In the genomic region with DNA sequence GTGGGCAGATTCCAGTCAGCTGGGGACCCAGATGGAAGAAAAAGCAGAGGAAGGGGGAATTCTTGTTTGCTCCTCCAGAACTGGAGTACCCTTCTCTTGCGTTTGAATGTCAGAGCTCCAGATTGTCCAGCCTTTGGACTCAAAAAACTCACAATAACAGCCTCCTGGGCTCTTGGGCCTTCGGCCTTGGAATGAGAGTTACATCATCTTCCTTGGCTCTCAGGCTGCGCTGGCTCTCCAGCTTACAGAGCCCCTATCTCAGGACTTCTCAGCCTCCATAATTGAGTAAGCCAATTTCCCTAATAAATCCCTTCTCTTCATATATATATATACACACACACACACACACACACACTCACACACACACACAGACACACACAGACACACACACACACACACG, we compare ENCODE assay signal across 26 cellular contexts.
"Had no signal": no experiment of that assay in that cellular context is flagged by ENCODE, and none has a peak within 500 bp of the region (broad histone marks: within the 10 kb centered on the region; RNA-seq: fewer than 3 reads in every experiment).

No MANE protein-coding gene starts in this region.

- H3K9me3 ChIP-seq: colonic mucosa, esophagus muscularis mucosa, neutrophil, pancreas, testis, tibial artery had no signal

- H3K4me3 ChIP-seq: colonic mucosa, esophagus muscularis mucosa, pancreas, smooth muscle cell, testis, tibial artery had no signal

- H3K4me2 ChIP-seq: smooth muscle cell had no signal

- H3K4me1 ChIP-seq: colonic mucosa, esophagus muscularis mucosa, pancreas, testis, tibial artery had no signal

- ATAC-seq: naive thymus-derived CD8-positive, alpha-beta T cell; pancreas; sciatic nerve; stimulated activated effector memory CD8-positive, alpha-beta T cell treated with anti-CD3 and anti-CD28 coated beads, Interleukin-12 subunit alpha, Interleukin-12 subunit beta, amount 100 ng/mL, for 72 hours; stimulated activated naive CD8-positive, alpha-beta T cell treated with anti-CD3 and anti-CD28 coated beads, Interleukin-15, Interleukin-2, amounts not matched to agents 100 U/mL and 50 U/mL, for 24 hours had no signal

- H3K27ac ChIP-seq: colonic mucosa, esophagus muscularis mucosa, neutrophil, pancreas, testis, tibial artery had no signal

- H3K27me3 ChIP-seq: colonic mucosa, esophagus muscularis mucosa, neutrophil, pancreas, testis, tibial artery had no signal

- FAIRE-seq: endothelial cell of umbilical vein, pancreas had no signal

- H3K36me3 ChIP-seq: colonic mucosa, esophagus muscularis mucosa, neutrophil, pancreas, tibial artery had no signal

- DNase-seq: colonic mucosa; effector CD8-positive, alpha-beta T cell; foreskin melanocyte; glutamatergic neuron; hypothalamus; immature natural killer cell; islet precursor cell; kidney glomerular epithelial cell; mesenchymal stem cell; midbrain; naive thymus-derived CD8-positive, alpha-beta T cell; nephron progenitor cell; pancreas; retina; stimulated activated CD4-positive, alpha-beta T cell treated with anti-CD3 and anti-CD28 coated beads, Interleukin-2, amount 100 ng/mL, for 24 hours; stimulated activated CD4-positive, alpha-beta T cell treated with anti-CD3 and anti-CD28 coated beads, Interleukin-4, amount 100 ng/mL, for 24 hours; stimulated activated naive CD8-positive, alpha-beta T cell treated with anti-CD3 and anti-CD28 coated beads, Interleukin-15, Interleukin-2, amounts not matched to agents 100 U/mL and 50 U/mL, for 24 hours; substantia nigra; testis; tibial artery had no signal
